In genomic region chr1:174165471-174166137, GRCh38 we compare ENCODE assay signal across 11 cellular contexts. TPM values are rescaled to one million over a fixed set of nuclear protein-coding genes. Genes with fewer than 3 reads are reported as not detected.
DNase-seq lines count a peak whose midpoint lies in the region; ATAC-seq, FAIRE-seq and TF ChIP-seq lines count a peak whose summit lies in the region.
"Had no signal": no experiment of that assay in that cellular context is flagged by ENCODE, and none has a peak within 500 bp of the region (broad histone marks: within the 10 kb centered on the region; RNA-seq: fewer than 3 reads in every experiment).

No MANE protein-coding gene starts in this region.

- no peaks in the 10 kb centered on the region for H3K27me3 Mint-ChIP-seq in CD4-positive, CD25-positive, alpha-beta regulatory T cell
- no peaks in the 10 kb centered on the region for H3K27me3 Mint-ChIP-seq in Calu3 (ENCODE audit: unreplicated experiment)

- WGBS in right lobe of liver (ENCODE audit: insufficient coverage, low coverage, low lambda C conversion rate, missing lambda C conversion rate), result 55% methylated on average over 6 of the region's 6 CpGs

- TF ChIP-seq POLR2A in right lobe of liver (IDR thresholded peaks at IDR 0.05), result no peak

- CTCF ChIA-PET in Calu3 (lab: Charles Lee), result no interaction called here

- H3K4me3 ChIP-seq in CD4-positive, CD25-positive, alpha-beta regulatory T cell (ENCODE audit: low read depth, low read length), result no peak overlapping the region
- H3K4me3 ChIP-seq in right lobe of liver, result no peak overlapping the region
- H3K4me3 ChIP-seq: body of pancreas had no signal

- H3K27me3 ChIP-seq in CD4-positive, CD25-positive, alpha-beta regulatory T cell (ENCODE audit: control insufficient read depth, insufficient read depth, low read length), result no peaks in the 10 kb centered on the region
- no peaks in the 10 kb centered on the region for H3K27me3 ChIP-seq in right lobe of liver
- H3K27me3 ChIP-seq: body of pancreas had no signal

- H3K9me3 Mint-ChIP-seq in CD4-positive, CD25-positive, alpha-beta regulatory T cell, result no peaks in the 10 kb centered on the region
- H3K9me3 Mint-ChIP-seq in Calu3 (ENCODE audit: low read depth, unreplicated experiment), result no peaks in the 10 kb centered on the region

- ATAC-seq in CD4-positive, CD25-positive, alpha-beta regulatory T cell (ENCODE audit: low read depth in 2 of 2), result no peak
- ATAC-seq in right lobe of liver, result peak; percentile 56 to 90 (median 89)
- ATAC-seq: body of pancreas had no signal

- no TSS peak for BruUV-seq in Calu3 (replicated peaks; lab: Mats Ljungman, UMichigan)

- H3K4me1 Mint-ChIP-seq in CD4-positive, CD25-positive, alpha-beta regulatory T cell, result peaks cover 48 to 76% (median 60%) of the 10 kb centered on the region in 4 donors
- H3K4me1 Mint-ChIP-seq in Calu3 (ENCODE audit: low read depth, unreplicated experiment), result peaks cover 15% of the 10 kb centered on the region

- no peak overlapping the region for H3K27ac ChIP-seq in CD4-positive, CD25-positive, alpha-beta regulatory T cell (ENCODE audit: insufficient read depth, low read length, poor library complexity, severe bottlenecking)
- H3K27ac ChIP-seq in right lobe of liver, result peak overlapping the region in 1 of 3 donors; percentile 14
- H3K27ac ChIP-seq: body of pancreas, HL-60 had no signal

- DNase-seq in CD4-positive, CD25-positive, alpha-beta regulatory T cell, result no peak
- DNase-seq in GM18507 (ENCODE audit: extremely low spot score, insufficient read length, low read depth), result no peak
- peak; percentile 20 for DNase-seq in amniotic epithelial cell (ENCODE audit: low read depth)
- DNase-seq in right lobe of liver, result peak; percentile 56 to 78 (median 63)
- DNase-seq in posterior cingulate gyrus, result no peak
- DNase-seq in activated CD4-positive, alpha-beta T cell treated with anti-CD3 and anti-CD28 coated beads, Interleukin-2, amount 50 U/mL, for 48 hours, result no peak
- no peak for DNase-seq in AML-193 (lab: John Stamatoyannopoulos, UW)
- no peak for DNase-seq in Calu3
- DNase-seq: DMS153 had no signal

- peaks cover 10% of the 10 kb centered on the region for H3K36me3 Mint-ChIP-seq in CD4-positive, CD25-positive, alpha-beta regulatory T cell
- no peaks in the 10 kb centered on the region for H3K36me3 Mint-ChIP-seq in Calu3 (ENCODE audit: insufficient read depth, unreplicated experiment)

- H3K27ac Mint-ChIP-seq in CD4-positive, CD25-positive, alpha-beta regulatory T cell, result peak overlapping the region in 2 of 3 donors; percentile 25 to 57
- no peak overlapping the region for H3K27ac Mint-ChIP-seq in Calu3 (ENCODE audit: unreplicated experiment)

- TF ChIP-seq CTCF in right lobe of liver (IDR thresholded peaks at IDR 0.05) (no peak), Calu3 (IDR thresholded peaks at IDR 0.05; ENCODE audit: unreplicated experiment) (no peak)

- intact Hi-C loops in right lobe of liver (cut with DNase I) (no loop called here), posterior cingulate gyrus (cut with DNase I) (no loop called here), Calu3 (cut with micrococcal nuclease; ENCODE audit: unreplicated experiment) (no loop called here)

- peak overlapping the region in 1 of 4 donors; percentile 28 for H3K4me3 Mint-ChIP-seq in CD4-positive, CD25-positive, alpha-beta regulatory T cell
- H3K4me3 Mint-ChIP-seq in Calu3 (ENCODE audit: low read depth, unreplicated experiment), result no peak overlapping the region

- H3K36me3 ChIP-seq in CD4-positive, CD25-positive, alpha-beta regulatory T cell (ENCODE audit: control insufficient read depth, insufficient read depth, low read length), result peaks cover 2% of the 10 kb centered on the region
- H3K36me3 ChIP-seq in right lobe of liver, result no peaks in the 10 kb centered on the region

- peaks cover 31% of the 10 kb centered on the region for H3K4me1 ChIP-seq in CD4-positive, CD25-positive, alpha-beta regulatory T cell (ENCODE audit: control insufficient read depth, insufficient read depth, low read length, poor library complexity, severe bottlenecking)
- peaks cover 0 to 26% (median 0%) of the 10 kb centered on the region in 4 donors for H3K4me1 ChIP-seq in right lobe of liver

- H3K9me3 ChIP-seq in CD4-positive, CD25-positive, alpha-beta regulatory T cell (ENCODE audit: control insufficient read depth in 2 of 2, low read length in 2 of 2), result no peaks in the 10 kb centered on the region
- H3K9me3 ChIP-seq in right lobe of liver, result no peaks in the 10 kb centered on the region
- H3K9me3 ChIP-seq: body of pancreas had no signal

- peak; percentile 83 for FAIRE-seq in GM18507 (lab: Jason Lieb, UNC)

RNA-seq across cellular contexts. Expression of gene RABGAP1L, which starts 6.3 kb away (rescaled TPM):
- total RNA-seq in CD4-positive, CD25-positive, alpha-beta regulatory T cell, result 118 TPM
- 10 to 100 TPM; 69.7 to 92.6 (median 78.9) TPM for polyA plus RNA-seq in CD4-positive, CD25-positive, alpha-beta regulatory T cell
- 10 to 100 TPM; 11.7 to 23.1 (median 18.5) TPM for total RNA-seq in right lobe of liver
- total RNA-seq in Calu3 (2022), result 132 and 135 TPM in 2 replicates

Comparison
In these comparisons a context has a peak if more than half of its experiments do, and no peak if none do; other contexts are left out.
1. ATAC-seq: peak in right lobe of liver (4 of 4); none in CD4-positive, CD25-positive, alpha-beta regulatory T cell (0 of 2).
2. DNase-seq: peak in amniotic epithelial cell (single experiment) and right lobe of liver (3 of 3); none in CD4-positive, CD25-positive, alpha-beta regulatory T cell (0 of 3), GM18507 (single experiment), posterior cingulate gyrus (0 of 10), activated CD4-positive, alpha-beta T cell treated with anti-CD3 and anti-CD28 coated beads, Interleukin-2, amount 50 U/mL, for 48 hours (0 of 2), AML-193 (0 of 2) and Calu3 (single experiment).